Comparison of ENCODE assay signal across 1 cellular context in the genomic region with DNA sequence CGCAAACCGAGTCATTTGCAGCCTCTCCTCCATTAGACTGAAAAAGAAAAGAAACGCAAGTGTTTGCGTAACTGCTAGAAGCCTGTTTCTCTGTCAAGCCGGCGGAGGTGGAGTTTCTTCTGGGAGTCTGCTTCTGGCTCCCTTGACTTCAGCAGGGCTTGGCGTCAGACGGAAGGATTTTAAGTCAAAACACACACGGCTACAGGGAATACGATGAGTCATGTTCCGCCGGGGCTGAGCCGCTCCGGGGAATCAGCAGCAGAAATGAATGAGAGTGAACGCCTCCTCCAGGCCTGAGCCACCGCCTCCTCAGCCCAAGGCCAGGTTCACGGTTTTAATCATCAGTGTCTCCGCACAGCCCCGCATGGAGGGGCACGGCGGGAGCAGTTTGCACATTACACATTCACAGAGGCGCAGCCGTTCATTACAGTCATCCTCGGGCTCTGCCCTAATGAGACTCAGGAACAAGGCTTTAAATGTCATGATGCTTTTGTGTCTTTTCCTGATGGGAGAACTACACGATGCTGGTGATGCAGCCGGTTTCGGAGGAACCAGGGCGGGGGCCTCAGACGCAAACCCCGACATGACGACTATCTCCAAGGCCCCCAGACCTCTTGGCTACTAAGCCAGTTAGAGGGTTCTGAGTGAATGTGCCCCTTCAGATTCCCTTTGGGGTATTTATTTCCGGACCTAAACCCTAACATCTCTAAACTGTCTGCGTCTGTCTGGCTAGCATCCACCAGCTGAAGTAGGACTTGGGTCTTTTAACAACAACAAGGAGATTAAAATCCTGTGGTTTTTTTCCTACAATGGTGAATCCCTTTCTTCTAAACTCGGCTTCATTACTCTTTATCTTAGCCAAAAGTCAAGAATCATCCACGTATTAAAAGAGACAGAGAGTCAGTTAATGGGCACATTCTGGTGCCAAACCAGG.
TF ChIP-seq lines count a peak whose summit lies in the region.

No MANE protein-coding gene starts in this region.

TF ChIP-seq in IMR-90, 13 proteins besides CTCF, POLR2A, EP300 and RAD21:
- TF ChIP-seq, protein P1, sequence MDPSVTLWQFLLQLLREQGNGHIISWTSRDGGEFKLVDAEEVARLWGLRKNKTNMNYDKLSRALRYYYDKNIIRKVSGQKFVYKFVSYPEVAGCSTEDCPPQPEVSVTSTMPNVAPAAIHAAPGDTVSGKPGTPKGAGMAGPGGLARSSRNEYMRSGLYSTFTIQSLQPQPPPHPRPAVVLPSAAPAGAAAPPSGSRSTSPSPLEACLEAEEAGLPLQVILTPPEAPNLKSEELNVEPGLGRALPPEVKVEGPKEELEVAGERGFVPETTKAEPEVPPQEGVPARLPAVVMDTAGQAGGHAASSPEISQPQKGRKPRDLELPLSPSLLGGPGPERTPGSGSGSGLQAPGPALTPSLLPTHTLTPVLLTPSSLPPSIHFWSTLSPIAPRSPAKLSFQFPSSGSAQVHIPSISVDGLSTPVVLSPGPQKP (IDR thresholded peaks at IDR 0.05; ENCODE audit: borderline replicate concordance, low read depth, low read length): no peak
- TF ChIP-seq NFE2L2 (IDR thresholded peaks at IDR 0.05; ENCODE audit: low read depth, low read length): peak; percentile 89
- TF ChIP-seq MAFK (IDR thresholded peaks at IDR 0.05; ENCODE audit: low read depth, low read length): 0 out of 2 replicates have a peak, but pooled peaks have one; percentile 35
- TF ChIP-seq RCOR1 (IDR thresholded peaks at IDR 0.05; ENCODE audit: insufficient replicate concordance, low read length): no peak
- peak; percentile 94 for TF ChIP-seq FOS (IDR thresholded peaks at IDR 0.05; ENCODE audit: low read depth, low read length)
- TF ChIP-seq MAZ (IDR thresholded peaks at IDR 0.05; ENCODE audit: borderline replicate concordance, low read depth, low read length): peak; percentile 34
- TF ChIP-seq MXI1 (IDR thresholded peaks at IDR 0.05; ENCODE audit: borderline replicate concordance, low read depth, low read length): 0 out of 2 replicates have a peak, but pooled peaks have one; percentile 21
- peak; percentile 95 for TF ChIP-seq CEBPB (IDR thresholded peaks at IDR 0.05; ENCODE audit: low read depth, low read length)
- TF ChIP-seq BHLHE40 (IDR thresholded peaks at IDR 0.05; ENCODE audit: low read depth, low read length): peak; percentile 29; the same call in 1 of the 2 replicates
